In the genomic region with DNA sequence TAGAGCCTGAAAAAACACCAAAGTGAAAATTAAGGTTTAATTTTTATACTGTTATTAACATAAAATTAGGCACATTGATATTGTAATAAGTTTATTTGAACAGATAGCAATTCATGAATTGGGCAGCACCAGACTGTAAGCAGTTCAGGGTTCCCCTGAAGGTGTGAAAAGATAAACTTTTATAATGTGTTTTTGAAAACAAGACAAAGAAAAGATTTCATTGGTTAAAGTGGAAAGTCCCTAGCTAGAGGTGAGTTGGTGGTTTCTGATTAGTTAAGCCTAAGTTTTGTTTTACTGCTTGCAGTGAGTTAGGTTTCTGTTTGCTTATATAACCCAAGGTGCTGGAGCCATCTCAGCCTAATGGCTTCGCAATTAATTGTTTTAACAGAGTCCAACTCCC, we compare ENCODE assay signal across 20 cellular contexts.
DNase-seq lines count a peak whose midpoint lies in the region; ATAC-seq lines count a peak whose summit lies in the region.
"Had no signal": no experiment of that assay in that cellular context is flagged by ENCODE, and none has a peak within 500 bp of the region (broad histone marks: within the 10 kb centered on the region; RNA-seq: fewer than 3 reads in every experiment).

No MANE protein-coding gene starts in this region.

- H3K36me3 Mint-ChIP-seq in activated T-cell treated with anti-CD3 and anti-CD28 coated beads, Interleukin-2, amount 50 U/mL, for 72 hours (ENCODE audit: insufficient read depth in 2 of 2), result peaks cover 3 to 11% of the 10 kb centered on the region in 2 donors
- H3K36me3 Mint-ChIP-seq in effector memory CD8-positive, alpha-beta T cell (ENCODE audit: insufficient read depth), result no peaks in the 10 kb centered on the region
- H3K36me3 Mint-ChIP-seq: memory B cell had no signal

- peak overlapping the region in 1 of 2 donors; percentile 17 for H3K4me3 Mint-ChIP-seq in activated T-cell treated with anti-CD3 and anti-CD28 coated beads, Interleukin-2, amount 50 U/mL, for 72 hours
- H3K4me3 Mint-ChIP-seq in effector memory CD8-positive, alpha-beta T cell, result no peak overlapping the region
- H3K4me3 Mint-ChIP-seq: activated B cell treated with CpG ODN at 0.5 μM for 24 hours, memory B cell had no signal

- peaks cover 2 to 10% of the 10 kb centered on the region in 2 donors for H3K9me3 Mint-ChIP-seq in activated T-cell treated with anti-CD3 and anti-CD28 coated beads, Interleukin-2, amount 50 U/mL, for 72 hours
- peaks cover 2 to 7% of the 10 kb centered on the region in 2 donors for H3K9me3 Mint-ChIP-seq in effector memory CD8-positive, alpha-beta T cell
- H3K9me3 Mint-ChIP-seq: activated B cell treated with CpG ODN at 0.5 μM for 24 hours had no signal

- DNase-seq in activated T-cell treated with anti-CD3 and anti-CD28 coated beads, Interleukin-2, amount 50 U/mL, for 72 hours, result no peak
- no peak for DNase-seq in activated T-cell treated with anti-CD3 and anti-CD28 coated beads, Interleukin-2, amount 50 U/mL, for 48 hours
- DNase-seq in effector memory CD8-positive, alpha-beta T cell, result no peak
- no peak for DNase-seq in midbrain (lab: John Stamatoyannopoulos, UW)
- DNase-seq in NCI-H345 treated with DMSO at 0.1 percent for 48 hours (lab: John Stamatoyannopoulos, UW; ENCODE audit: unreplicated experiment), result no peak
- no peak for DNase-seq in islet precursor cell
- DNase-seq: activated B cell treated with CpG ODN at 0.5 μM for 24 hours; activated effector memory CD4-positive, alpha-beta T cell treated with Interleukin-2 at 50 U/mL for 16 hours; dermis blood vessel endothelial cell; HCEC 1CT; naive thymus-derived CD4-positive, alpha-beta T cell; NCI-H1436 treated with DMSO at 0.1 percent for 48 hours; NCI-H748 treated with DMSO at 0.1 percent for 48 hours; ovary; PC-3; right cardiac atrium; SJCRH30 had no signal

- ATAC-seq in activated T-cell treated with anti-CD3 and anti-CD28 coated beads, Interleukin-2, amount 50 U/mL, for 72 hours (replicated peaks in 1 of 2), result peak; percentile 75 to 79
- peak; percentile 61 for ATAC-seq in GM21528 (IDR thresholded peaks at IDR 0.05; ENCODE audit: low FRiP score, unreplicated experiment)
- ATAC-seq in HG03159 (IDR thresholded peaks at IDR 0.05; ENCODE audit: unreplicated experiment), result peak; percentile 67
- peak; percentile 17 for ATAC-seq in effector memory CD8-positive, alpha-beta T cell (replicated peaks)
- ATAC-seq: naive thymus-derived CD4-positive, alpha-beta T cell; PC-3; right cardiac atrium had no signal

- H3K27me3 Mint-ChIP-seq in activated T-cell treated with anti-CD3 and anti-CD28 coated beads, Interleukin-2, amount 50 U/mL, for 72 hours (ENCODE audit: low read depth), result no peaks in the 10 kb centered on the region
- H3K27me3 Mint-ChIP-seq in effector memory CD8-positive, alpha-beta T cell, result peaks cover 0 to 26% of the 10 kb centered on the region in 2 donors
- H3K27me3 Mint-ChIP-seq: activated B cell treated with CpG ODN at 0.5 μM for 24 hours had no signal

- H3K4me1 Mint-ChIP-seq in activated T-cell treated with anti-CD3 and anti-CD28 coated beads, Interleukin-2, amount 50 U/mL, for 72 hours (ENCODE audit: low read depth), result peaks cover 30% of the 10 kb centered on the region
- H3K4me1 Mint-ChIP-seq in effector memory CD8-positive, alpha-beta T cell (ENCODE audit: low read depth in 2 of 2), result no peaks in the 10 kb centered on the region
- H3K4me1 Mint-ChIP-seq: activated B cell treated with CpG ODN at 0.5 μM for 24 hours, memory B cell had no signal

- H3K27ac Mint-ChIP-seq in activated T-cell treated with anti-CD3 and anti-CD28 coated beads, Interleukin-2, amount 50 U/mL, for 72 hours, result peak overlapping the region; percentile 68
- H3K27ac Mint-ChIP-seq in effector memory CD8-positive, alpha-beta T cell, result no peak overlapping the region
- H3K27ac Mint-ChIP-seq: activated B cell treated with CpG ODN at 0.5 μM for 24 hours, memory B cell had no signal

Comparison
In these comparisons a context has a peak if more than half of its experiments do, and no peak if none do; other contexts are left out.
1. ATAC-seq: peak in every context shown above with its lines; median percentile 77 in activated T-cell treated with anti-CD3 and anti-CD28 coated beads, Interleukin-2, amount 50 U/mL, for 72 hours; 67 in HG03159; 61 in GM21528; 17 in effector memory CD8-positive, alpha-beta T cell.